ENCODE assay signal across 13 cellular contexts in the genomic region with DNA sequence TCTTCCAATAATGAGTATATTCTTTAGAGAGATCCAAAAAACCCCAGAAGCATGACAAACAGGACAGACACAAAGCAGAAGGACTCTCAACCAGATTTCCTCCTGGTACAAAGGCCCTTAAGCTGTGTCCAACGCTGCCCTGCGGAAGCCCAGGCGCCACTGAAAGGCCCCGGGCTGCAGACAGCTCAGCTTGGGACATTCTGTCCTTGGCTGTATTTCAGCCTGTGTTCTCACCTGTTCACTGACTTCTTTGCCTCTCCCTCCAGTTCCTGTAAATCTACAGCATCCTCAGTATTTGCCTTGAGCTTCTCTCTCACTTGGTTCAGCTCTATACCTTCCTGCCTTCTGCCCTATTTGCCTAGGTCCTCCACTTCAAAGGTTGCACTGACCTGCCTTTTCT.
DNase-seq lines count a peak whose midpoint lies in the region; ATAC-seq and TF ChIP-seq lines count a peak whose summit lies in the region.
"Had no signal": no experiment of that assay in that cellular context is flagged by ENCODE, and none has a peak within 500 bp of the region (broad histone marks: within the 10 kb centered on the region; RNA-seq: fewer than 3 reads in every experiment).

No MANE protein-coding gene starts in this region.

- WGBS in sigmoid colon, 2 donors, result 82 to 93% methylated on average over 4 of the region's 4 CpGs

- no peaks in the 10 kb centered on the region for H3K9me3 Mint-ChIP-seq in Calu3 (ENCODE audit: low read depth, unreplicated experiment)
- H3K9me3 Mint-ChIP-seq: activated naive CD4-positive, alpha-beta T cell treated with anti-CD3 and anti-CD28 coated beads for 36 hours had no signal

- TF ChIP-seq EP300 in sigmoid colon (IDR thresholded peaks at IDR 0.05), result peak; percentile 33 to 88 (median 52)

- peaks cover 79% of the 10 kb centered on the region for H3K4me1 Mint-ChIP-seq in Calu3 (ENCODE audit: low read depth, unreplicated experiment)

- no peak for TF ChIP-seq CTCF in Calu3 (IDR thresholded peaks at IDR 0.05; ENCODE audit: unreplicated experiment)
- no peak for TF ChIP-seq CTCF in brain microvascular endothelial cell (IDR thresholded peaks at IDR 0.05; ENCODE audit: low read depth, low read length, missing control alignments)
- no peak for TF ChIP-seq CTCF in sigmoid colon (IDR thresholded peaks at IDR 0.05)

- H3K4me1 ChIP-seq in sigmoid colon, result peaks cover 0 to 40% (median 24%) of the 10 kb centered on the region in 4 donors

- no peaks in the 10 kb centered on the region for H3K9me3 ChIP-seq in sigmoid colon

- no TSS peak for BruUV-seq in Calu3 (replicated peaks; lab: Mats Ljungman, UMichigan)

- peaks cover 26% of the 10 kb centered on the region for H3K36me3 Mint-ChIP-seq in Calu3 (ENCODE audit: insufficient read depth, unreplicated experiment)

- no peaks in the 10 kb centered on the region for H3K27me3 ChIP-seq in brain microvascular endothelial cell (replicated peaks)
- no peaks in the 10 kb centered on the region for H3K27me3 ChIP-seq in sigmoid colon

- H3K27ac Mint-ChIP-seq in Calu3 (ENCODE audit: unreplicated experiment), result peak overlapping the region; percentile 99
- H3K27ac Mint-ChIP-seq: activated naive CD4-positive, alpha-beta T cell treated with anti-CD3 and anti-CD28 coated beads for 36 hours had no signal

- peak; percentile 50 for ATAC-seq in left ventricle myocardium superior
- no peak for ATAC-seq in HG03342 (IDR thresholded peaks at IDR 0.05; ENCODE audit: unreplicated experiment)

- no peaks in the 10 kb centered on the region for H3K27me3 Mint-ChIP-seq in Calu3 (ENCODE audit: unreplicated experiment)

- H3K27ac ChIP-seq in brain microvascular endothelial cell (peak overlapping the region; percentile 15), sigmoid colon (peak overlapping the region in 3 of 4 donors; percentile 22 to 67 (median 65))

- no peak overlapping the region for H3K4me3 Mint-ChIP-seq in Calu3 (ENCODE audit: low read depth, unreplicated experiment)
- H3K4me3 Mint-ChIP-seq: activated naive CD4-positive, alpha-beta T cell treated with anti-CD3 and anti-CD28 coated beads for 36 hours had no signal

- no peak for TF ChIP-seq POLR2A in sigmoid colon (IDR thresholded peaks at IDR 0.05)

- CTCF ChIA-PET in Calu3 (lab: Charles Lee), result interaction anchor here (0.6 to 2.4 kb wide), 19 partner anchors 9 to 235 kb away, joined by 3 to 13 read pairs (median 4); no protein-coding TSS in a partner anchor

- DNase-seq in Calu3 (no peak), brain microvascular endothelial cell (no peak), left ventricle myocardium superior (no peak), sigmoid colon (peak; percentile 76), middle frontal gyrus (ENCODE audit: extremely low spot score, low spot score) (no peak), GM03348 (ENCODE audit: low spot score) (no peak)
- DNase-seq in stimulated activated CD4-positive, alpha-beta T cell treated with anti-CD3 and anti-CD28 coated beads, Interleukin-4, amount 100 ng/mL, for 1 hour, result no peak
- DNase-seq: activated CD8-positive, alpha-beta memory T cell treated with anti-CD3 and anti-CD28 coated beads for 24 hours; activated naive CD4-positive, alpha-beta T cell treated with anti-CD3 and anti-CD28 coated beads for 36 hours; NCI-H1436 treated with DMSO at 0.1 percent for 48 hours; NCI-H510A; small intestine had no signal

- intact Hi-C loops in Calu3 (cut with micrococcal nuclease; ENCODE audit: unreplicated experiment) (loop anchor here (2.0 to 5.0 kb wide), 3 partner anchors 32 to 71 kb away; no protein-coding TSS in a partner anchor), left ventricle myocardium superior (cut with micrococcal nuclease) (no loop called here), sigmoid colon (cut with DNase I) (no loop called here)

- H3K36me3 ChIP-seq in brain microvascular endothelial cell (replicated peaks) (no peaks in the 10 kb centered on the region), sigmoid colon (no peaks in the 10 kb centered on the region)

- in situ Hi-C loops in brain microvascular endothelial cell (cut with HindIII; ENCODE audit: low pct_ligation_motif_present, low sequenced_read_pairs), result no loop called here

- H3K4me3 ChIP-seq in brain microvascular endothelial cell (ENCODE audit: low read depth, low read length) (no peak overlapping the region), sigmoid colon (no peak overlapping the region)
